ENCODE assay signal across 9 cellular contexts in genomic region chr5:7868427-7868772, GRCh38. TPM values are rescaled to one million over a fixed set of nuclear protein-coding genes. Genes with fewer than 3 reads are reported as not detected.
DNase-seq lines count a peak whose midpoint lies in the region; ATAC-seq and TF ChIP-seq lines count a peak whose summit lies in the region.
"Had no signal": no experiment of that assay in that cellular context is flagged by ENCODE, and none has a peak within 500 bp of the region (broad histone marks: within the 10 kb centered on the region; RNA-seq: fewer than 3 reads in every experiment).

No MANE protein-coding gene starts in this region.

- no peaks in the 10 kb centered on the region for H3K9me3 ChIP-seq in breast epithelium

- ATAC-seq in HG03039 (IDR thresholded peaks at IDR 0.05; ENCODE audit: unreplicated experiment) (no peak), HG02970 (IDR thresholded peaks at IDR 0.05; ENCODE audit: low FRiP score, unreplicated experiment) (no peak), GM19397 (IDR thresholded peaks at IDR 0.05; ENCODE audit: unreplicated experiment) (no peak)

- H3K56ac ChIP-seq in mesendoderm (ENCODE audit: low read length): peak overlapping the region; percentile 86

- H4K5ac ChIP-seq in mesendoderm (ENCODE audit: low read length): no peak overlapping the region

- H3K27me3 Mint-ChIP-seq in Calu3 (ENCODE audit: unreplicated experiment): no peaks in the 10 kb centered on the region
- no peaks in the 10 kb centered on the region for H3K27me3 Mint-ChIP-seq in IgD-negative memory B cell

- H3K27ac Mint-ChIP-seq in Calu3 (ENCODE audit: unreplicated experiment): peak overlapping the region; percentile 78
- peak overlapping the region; percentile 68 to 92 (median 77) for H3K27ac Mint-ChIP-seq in IgD-negative memory B cell

- no TSS peak for BruUV-seq in Calu3 (replicated peaks; lab: Mats Ljungman, UMichigan)

- H3K79me1 ChIP-seq in mesendoderm (ENCODE audit: low read length): peaks cover 15% of the 10 kb centered on the region

- DNase-seq in Calu3: no peak
- DNase-seq in breast epithelium (ENCODE audit: low spot score in 2 of 2): no peak
- no peak for DNase-seq in mesendoderm
- no peak for DNase-seq in activated CD8-positive, alpha-beta memory T cell treated with anti-CD3 and anti-CD28 coated beads, Interleukin-2, amount 50 U/mL, for 48 hours

- TF ChIP-seq CTCF in Calu3 (IDR thresholded peaks at IDR 0.05; ENCODE audit: unreplicated experiment) (no peak), breast epithelium (IDR thresholded peaks at IDR 0.05) (no peak)

- no peak overlapping the region for H2BK5ac ChIP-seq in mesendoderm (ENCODE audit: low read length)

- no peaks in the 10 kb centered on the region for H3K4me1 ChIP-seq in breast epithelium
- no peaks in the 10 kb centered on the region for H3K4me1 ChIP-seq in mesendoderm (ENCODE audit: control insufficient read depth, low read depth, low read length)

- peaks cover 31% of the 10 kb centered on the region for H3K4me1 Mint-ChIP-seq in Calu3 (ENCODE audit: low read depth, unreplicated experiment)
- peaks cover 49 to 53% (median 53%) of the 10 kb centered on the region in 3 donors for H3K4me1 Mint-ChIP-seq in IgD-negative memory B cell

- H3K36me3 Mint-ChIP-seq in Calu3 (ENCODE audit: insufficient read depth, unreplicated experiment) (peaks cover 35% of the 10 kb centered on the region), IgD-negative memory B cell (peaks cover 7% of the 10 kb centered on the region)

- H2BK120ac ChIP-seq in mesendoderm (ENCODE audit: low read depth, low read length): no peak overlapping the region

- no peak overlapping the region for H2BK15ac ChIP-seq in mesendoderm (replicated peaks; ENCODE audit: low read depth)

- no peaks in the 10 kb centered on the region for H3K36me3 ChIP-seq in breast epithelium
- H3K36me3 ChIP-seq in mesendoderm (ENCODE audit: control insufficient read depth, insufficient read depth, low read length): no peaks in the 10 kb centered on the region

- TF ChIP-seq POLR2A in breast epithelium (IDR thresholded peaks at IDR 0.05): no peak

- CTCF ChIA-PET in Calu3 (lab: Charles Lee): no interaction called here

- intact Hi-C loops in Calu3 (cut with micrococcal nuclease; ENCODE audit: unreplicated experiment) (no loop called here), breast epithelium (cut with DNase I; ENCODE audit: low total_unique reads) (no loop called here)

- WGBS in mesendoderm (ENCODE audit: extremely low coverage, insufficient coverage, low lambda C conversion rate): no CpG with 5 or more reads among the region's 8 CpGs

- H3K23ac ChIP-seq in mesendoderm (ENCODE audit: low read length): no peak overlapping the region

- H3K27me3 ChIP-seq in breast epithelium: no peaks in the 10 kb centered on the region
- no peaks in the 10 kb centered on the region for H3K27me3 ChIP-seq in mesendoderm (ENCODE audit: insufficient read depth, low read length, poor library complexity)

- peak overlapping the region; percentile 73 to 83 for H3K27ac ChIP-seq in breast epithelium
- H3K27ac ChIP-seq in mesendoderm (ENCODE audit: low read depth, low read length): no peak overlapping the region

- peak overlapping the region; percentile 68 for H3K9ac ChIP-seq in mesendoderm (ENCODE audit: low read length)

- H3K4ac ChIP-seq in mesendoderm (ENCODE audit: low read depth, low read length): peak overlapping the region; percentile 78

- H3K79me2 ChIP-seq in mesendoderm (ENCODE audit: control insufficient read depth, insufficient read depth, low read length): peaks cover 36% of the 10 kb centered on the region

- peak overlapping the region; percentile 84 for H3K4me2 ChIP-seq in mesendoderm (ENCODE audit: low read length)

- peak overlapping the region; percentile 94 for H3K18ac ChIP-seq in mesendoderm (ENCODE audit: low read length)

- H3K9me3 Mint-ChIP-seq in Calu3 (ENCODE audit: low read depth, unreplicated experiment) (no peaks in the 10 kb centered on the region), IgD-negative memory B cell (no peaks in the 10 kb centered on the region)

- H3K4me3 Mint-ChIP-seq in Calu3 (ENCODE audit: low read depth, unreplicated experiment) (peak overlapping the region; percentile 88), IgD-negative memory B cell (peak overlapping the region; percentile 91 to 99 (median 94))

- H3K4me3 ChIP-seq in breast epithelium: peak overlapping the region; percentile 83 to 100 (median 100)
- peak overlapping the region; percentile 66 for H3K4me3 ChIP-seq in mesendoderm (ENCODE audit: low read length)

- no peak overlapping the region for H4K8ac ChIP-seq in mesendoderm (ENCODE audit: low read depth, low read length)

- H2AK5ac ChIP-seq in mesendoderm (ENCODE audit: low read length): no peak overlapping the region

RNA-seq across cellular contexts. Expression of gene FASTKD3, which starts 0.4 kb away (rescaled TPM):
- 11.0 and 13.5 TPM in 2 replicates for total RNA-seq in Calu3 (2022)
- polyA plus RNA-seq in IgD-negative memory B cell: 11.2 TPM
- 10 to 100 TPM in 2 of 3 donors, 1 to 10 TPM in 1; 5.1 to 13.4 (median 13.3) TPM for total RNA-seq in breast epithelium
- polyA plus RNA-seq in mesendoderm (2013, experiment 1 of 2): 6.2 TPM
- polyA plus RNA-seq in mesendoderm (2013, experiment 2 of 2): 6.5 TPM

RNA-seq across cellular contexts. Expression of gene MTRR, which starts 0.5 kb away (rescaled TPM):
- total RNA-seq in Calu3 (2022) (55.9 and 61.2 TPM in 2 replicates), breast epithelium (10 to 100 TPM; 45.8 to 69.5 (median 57.7) TPM)
- polyA plus RNA-seq in IgD-negative memory B cell: 27.4 TPM
- polyA plus RNA-seq in mesendoderm (2013, experiment 1 of 2): 52.5 TPM
- polyA plus RNA-seq in mesendoderm (2013, experiment 2 of 2): 48.4 TPM

RNA-seq across cellular contexts. Expression of gene CFAP90, which starts 17.5 kb away (rescaled TPM):
- total RNA-seq in Calu3 (2022) (not detected in 2 replicates), breast epithelium (under 1 TPM; 0.48 to 0.98 (median 0.59) TPM)
- polyA plus RNA-seq in IgD-negative memory B cell: not detected
- 0.55 TPM for polyA plus RNA-seq in mesendoderm (2013, experiment 1 of 2)
- polyA plus RNA-seq in mesendoderm (2013, experiment 2 of 2): 0.70 TPM
- total RNA-seq: NCI-H460 had no signal
